ENCODE assay signal across 20 cellular contexts in genomic region chr12:131913666-131914065, GRCh38. TPM values are rescaled to one million over a fixed set of nuclear protein-coding genes. Genes with fewer than 3 reads are reported as not detected.
A peak's percentile ranks its signal among the peaks of the same experiment; 100 is the strongest.
DNase-seq lines count a peak whose midpoint lies in the region; ATAC-seq, FAIRE-seq and TF ChIP-seq lines count a peak whose summit lies in the region.
"Had no signal": no experiment of that assay in that cellular context is flagged by ENCODE, and none has a peak within 500 bp of the region (broad histone marks: within the 10 kb centered on the region; RNA-seq: fewer than 3 reads in every experiment).

No MANE protein-coding gene starts in this region.

- DNase-seq in left ventricle myocardium superior (peak; percentile 18), Right ventricle myocardium superior (no peak), K562 (ENCODE audit: extremely low read depth in 1 of 4, low spot score in 3 of 4) (no peak), osteoblast (ENCODE audit: insufficient read length, low spot score, missing footprints) (peak; percentile 78), gastrocnemius medialis (no peak), GM10266 (ENCODE audit: extremely low spot score) (no peak)
- DNase-seq: ACHN; Caco-2; CD4-positive, CD25-positive, alpha-beta regulatory T cell; CD8-positive, alpha-beta T cell; DMS153; DND-41; H9 had no signal

- H3K4me2 ChIP-seq in K562 (ENCODE audit: insufficient read depth, low read length) (no peak overlapping the region), osteoblast (ENCODE audit: insufficient read depth, low read length) (no peak overlapping the region)
- H3K4me2 ChIP-seq: BLaER1, GM23338 had no signal

- no peak for TF ChIP-seq EP300 in K562 (IDR thresholded peaks at IDR 0.05; ENCODE audit: low read length)

- H3K9me1 ChIP-seq in K562 (ENCODE audit: control insufficient read depth, insufficient read depth, low read length): no peaks in the 10 kb centered on the region

- H3K9me3 ChIP-seq in K562 (replicated peaks; ENCODE audit: control insufficient read depth, insufficient read depth, low read depth, low read length): no peaks in the 10 kb centered on the region
- H3K9me3 ChIP-seq in osteoblast (ENCODE audit: low read depth, low read length): no peaks in the 10 kb centered on the region
- no peaks in the 10 kb centered on the region for H3K9me3 ChIP-seq in gastrocnemius medialis
- H3K9me3 ChIP-seq: A549, BLaER1, Caco-2 had no signal

- CTCF ChIA-PET in K562 (lab: Yijun Ruan, JAX; ENCODE audit: low intra/inter-chr PET ratio): no interaction called here

- TF ChIP-seq RAD21 in K562 (CRISPR knock-in tag; conservative IDR thresholded peaks at IDR 0.05 in 1 of 2, IDR thresholded peaks at IDR 0.05 in 1 of 2): no peak

- peaks cover 0 to 31% of the 10 kb centered on the region in 2 experiments; a peak in 2 of 5 replicates for H3K4me1 ChIP-seq in K562 (replicated peaks in 1 of 2; ENCODE audit: control insufficient read depth in 2 of 2, insufficient read depth in 2 of 2, low read length in 2 of 2)
- H3K4me1 ChIP-seq in osteoblast (ENCODE audit: insufficient read depth, low read length): peaks cover 9% of the 10 kb centered on the region
- H3K4me1 ChIP-seq in gastrocnemius medialis: peaks cover 0 to 6% of the 10 kb centered on the region in 2 donors
- H3K4me1 ChIP-seq: Caco-2 had no signal

- TF ChIP-seq CTCF in K562 (IDR thresholded peaks at IDR 0.05 in 2 of 3, conservative IDR thresholded peaks at IDR 0.05 in 1 of 3; ENCODE audit: insufficient read depth in 2 of 3, low read depth in 1 of 3, low read length in 3 of 3): no peak
- TF ChIP-seq CTCF in osteoblast (IDR thresholded peaks at IDR 0.05; ENCODE audit: extremely low read depth, low read depth, low read length): no peak
- no peak for TF ChIP-seq CTCF in gastrocnemius medialis (IDR thresholded peaks at IDR 0.05 in 4 of 5, conservative IDR thresholded peaks at IDR 0.05 in 1 of 5)
- TF ChIP-seq CTCF in GM10266 (IDR thresholded peaks at IDR 0.05; ENCODE audit: control insufficient read depth, insufficient read depth, low read depth, missing control alignments): no peak

- WGBS in K562 (ENCODE audit: insufficient coverage, low coverage, missing lambda C conversion rate): 96% methylated on average over 3 of the region's 8 CpGs

- intact Hi-C loops in left ventricle myocardium superior (cut with micrococcal nuclease) (no loop called here), Right ventricle myocardium superior (cut with DNase I) (no loop called here), K562 (cut with micrococcal nuclease) (no loop called here), gastrocnemius medialis (cut with DNase I; ENCODE audit: low total_unique reads) (no loop called here)

- H3K27me3 ChIP-seq in K562 (ENCODE audit: control insufficient read depth in 2 of 2, insufficient read depth in 2 of 2, low read length in 2 of 2): no peaks in the 10 kb centered on the region
- H3K27me3 ChIP-seq in osteoblast (ENCODE audit: insufficient read depth, low read length): no peaks in the 10 kb centered on the region
- no peaks in the 10 kb centered on the region for H3K27me3 ChIP-seq in gastrocnemius medialis
- H3K27me3 ChIP-seq: BLaER1 had no signal

- H3K4me3 ChIP-seq in K562 (no peak overlapping the region), osteoblast (ENCODE audit: insufficient read depth, low read length) (no peak overlapping the region), gastrocnemius medialis (no peak overlapping the region)
- H3K4me3 ChIP-seq: A549, BLaER1, GM23338 had no signal

- H3K79me2 ChIP-seq in K562 (ENCODE audit: control insufficient read depth, insufficient read depth, low read length) (no peaks in the 10 kb centered on the region), osteoblast (ENCODE audit: insufficient read depth, low read length) (no peaks in the 10 kb centered on the region)

- no TSS peak for BruUV-seq in K562 (replicated peaks; lab: Mats Ljungman, UMichigan)

- H4K20me1 ChIP-seq in K562 (replicated peaks; ENCODE audit: control insufficient read depth, insufficient read depth, low read length) (no peaks in the 10 kb centered on the region), osteoblast (ENCODE audit: insufficient read depth, low read length) (peaks cover 9% of the 10 kb centered on the region)

- H3K27ac ChIP-seq in K562 (ENCODE audit: extremely low read depth, low read depth, low read length) (no peak overlapping the region), osteoblast (ENCODE audit: low read depth, low read length) (no peak overlapping the region), gastrocnemius medialis (no peak overlapping the region)
- H3K27ac ChIP-seq: BLaER1, C4-2B had no signal

- no peak for FAIRE-seq in K562 (lab: Jason Lieb, UNC)
- FAIRE-seq: A549, G401.6, GM12891, GM18507 had no signal

- POLR2A ChIA-PET in K562 (lab: Yijun Ruan, JAX): interaction anchor here (0.6 kb wide), 1 partner anchor 49 kb away, joined by 3 read pairs; no protein-coding TSS in a partner anchor

- no peak for TF ChIP-seq POLR2A in K562 (conservative IDR thresholded peaks at IDR 0.05)
- no peak for TF ChIP-seq POLR2A in gastrocnemius medialis (IDR thresholded peaks at IDR 0.05)

- in situ Hi-C loops in K562 (cut with MboI) (no loop called here), gastrocnemius medialis (cut with MboI; ENCODE audit: low sequenced_read_pairs in 4 of 4) (no loop called here)

- H3K9ac ChIP-seq in K562 (ENCODE audit: insufficient read depth in 1 of 2, low read depth in 2 of 2, low read length in 2 of 2): no peak overlapping the region; a peak in 1 of 4 replicates
- H3K9ac ChIP-seq: BLaER1 had no signal

- no peak for ATAC-seq in left ventricle myocardium superior
- ATAC-seq in Right ventricle myocardium superior (ENCODE audit: poor library complexity): no peak
- no peak for ATAC-seq in K562
- no peak for ATAC-seq in gastrocnemius medialis
- ATAC-seq: CD8-positive, alpha-beta T cell had no signal

- H3K36me3 ChIP-seq in K562 (ENCODE audit: control insufficient read depth, insufficient read depth, low read length) (peaks cover 24% of the 10 kb centered on the region; the same call in 2 of the 3 replicates), osteoblast (ENCODE audit: insufficient read depth, low read length) (peaks cover 26% of the 10 kb centered on the region), gastrocnemius medialis (peaks cover 2 to 86% of the 10 kb centered on the region in 2 donors)

- H2AFZ ChIP-seq in K562 (ENCODE audit: low read depth, low read length) (no peak overlapping the region), osteoblast (ENCODE audit: low read length) (no peak overlapping the region)
- H2AFZ ChIP-seq: GM23338 had no signal

RNA-seq across cellular contexts. Expression of gene PUS1, which starts 15.4 kb away (rescaled TPM):
- total RNA-seq in left ventricle myocardium superior: 5.6 TPM
- total RNA-seq in Right ventricle myocardium superior: 5.8 TPM
- 97.0 and 232 TPM in 2 replicates for total RNA-seq in K562 (2011; cell fraction: chromatin; rRNA removed; ENCODE audit: low replicate concordance)
- 140 and 151 TPM in 2 replicates for total RNA-seq in K562 (2011; cell fraction: nucleolus; rRNA removed)
- total RNA-seq in K562 (2011; cell fraction: nucleoplasm; rRNA removed): 123 and 134 TPM in 2 replicates
- total RNA-seq in K562 (2014; rRNA removed): 35.6 and 53.2 TPM in 2 replicates
- total RNA-seq in K562 (2014; rRNA removed; fragmentation: Illumina TruSeq; extraction: Trizol): 13.6 and 16.4 TPM in 2 replicates
- total RNA-seq in K562 (2015; rRNA removed; fragmentation: Illumina TruSeq; extraction: Trizol): 29.7 and 30.0 TPM in 2 replicates
- 79.3 and 90.8 TPM in 2 replicates for total RNA-seq in K562 (2021)
- polyA plus RNA-seq in K562 (2011; rRNA removed): 27.9 and 36.5 TPM in 2 replicates
- 28.1 and 41.6 TPM in 2 replicates for polyA plus RNA-seq in K562 (2011; cell fraction: cytosol; rRNA removed)
- polyA plus RNA-seq in K562 (2011; cell fraction: nucleus; rRNA removed): 56.2 and 84.8 TPM in 2 replicates
- 37.5 and 51.4 TPM in 2 replicates for polyA plus RNA-seq in K562 (2012)
- 30.3 and 39.8 TPM in 2 replicates for polyA plus RNA-seq in K562 (2014; fragmentation: Illumina TruSeq; extraction: Trizol)
- polyA plus RNA-seq in K562 (2014; fragmentation: Nextera tagmentation; extraction: Ambion mirVana): 1 to 10 TPM; 1.9 to 3.8 TPM
- 71.4 and 73.4 TPM in 2 replicates for polyA plus RNA-seq in K562 (2014; rRNA removed)
- 16.8 and 21.8 TPM in 2 replicates for polyA minus RNA-seq in K562 (2011; rRNA and poly(A)+ RNA removed)
- polyA minus RNA-seq in K562 (2011; cell fraction: cytosol; rRNA and poly(A)+ RNA removed): 30.8 and 32.0 TPM in 2 replicates
- 27.3 and 32.4 TPM in 2 replicates for polyA minus RNA-seq in K562 (2011; cell fraction: nucleus; rRNA and poly(A)+ RNA removed)
- 6.5 and 7.6 TPM in 2 replicates for total RNA-seq in osteoblast
- total RNA-seq in gastrocnemius medialis: 10 to 100 TPM; 10.4 to 29.0 (median 12.2) TPM

RNA-seq across cellular contexts. Expression of gene ULK1, which starts 19.2 kb away (rescaled TPM):
- total RNA-seq in left ventricle myocardium superior (64.0 TPM), Right ventricle myocardium superior (49.8 TPM), K562 (2014; rRNA removed) (4.2 and 5.6 TPM in 2 replicates), K562 (2014; rRNA removed; fragmentation: Illumina TruSeq; extraction: Trizol) (0.83 and 0.98 TPM in 2 replicates), K562 (2015; rRNA removed; fragmentation: Illumina TruSeq; extraction: Trizol) (2.0 and 3.6 TPM in 2 replicates), K562 (2021) (17.3 and 29.4 TPM in 2 replicates), osteoblast (13.3 and 14.1 TPM in 2 replicates), gastrocnemius medialis (10 to 100 TPM; 27.9 to 81.2 (median 48.6) TPM)
- total RNA-seq in K562 (2011; cell fraction: chromatin; rRNA removed; ENCODE audit: low replicate concordance): 40.7 and 125 TPM in 2 replicates
- 72.5 and 83.8 TPM in 2 replicates for total RNA-seq in K562 (2011; cell fraction: nucleolus; rRNA removed)
- total RNA-seq in K562 (2011; cell fraction: nucleoplasm; rRNA removed): 47.5 and 50.5 TPM in 2 replicates
- polyA plus RNA-seq in K562 (2011; rRNA removed) (3.2 and 6.2 TPM in 2 replicates), K562 (2014; fragmentation: Illumina TruSeq; extraction: Trizol) (2.5 and 9.1 TPM in 2 replicates), K562 (2014; fragmentation: Nextera tagmentation; extraction: Ambion mirVana) (under 1 TPM; 0.15 to 0.29 TPM), K562 (2014; rRNA removed) (13.2 and 16.9 TPM in 2 replicates)
- 2.1 and 4.1 TPM in 2 replicates for polyA plus RNA-seq in K562 (2011; cell fraction: cytosol; rRNA removed)
- polyA plus RNA-seq in K562 (2011; cell fraction: nucleus; rRNA removed): 62.1 and 86.4 TPM in 2 replicates
- polyA plus RNA-seq in K562 (2012): 12.1 and 39.2 TPM in 2 replicates
- 1.3 and 1.8 TPM in 2 replicates for polyA minus RNA-seq in K562 (2011; rRNA and poly(A)+ RNA removed)
- polyA minus RNA-seq in K562 (2011; cell fraction: cytosol; rRNA and poly(A)+ RNA removed): 3.1 and 11.4 TPM in 2 replicates
- 15.5 and 15.9 TPM in 2 replicates for polyA minus RNA-seq in K562 (2011; cell fraction: nucleus; rRNA and poly(A)+ RNA removed)

RNA-seq across cellular contexts. Expression of gene EP400, which starts 36.1 kb away (rescaled TPM):
- total RNA-seq in left ventricle myocardium superior: 14.8 TPM
- 12.3 TPM for total RNA-seq in Right ventricle myocardium superior
- total RNA-seq in K562 (2011; cell fraction: chromatin; rRNA removed; ENCODE audit: low replicate concordance): 149 and 175 TPM in 2 replicates
- 61.2 and 71.2 TPM in 2 replicates for total RNA-seq in K562 (2011; cell fraction: nucleolus; rRNA removed)
- total RNA-seq in K562 (2011; cell fraction: nucleoplasm; rRNA removed): 111 and 165 TPM in 2 replicates
- total RNA-seq in K562 (2014; rRNA removed): 7.7 and 12.2 TPM in 2 replicates
- total RNA-seq in K562 (2014; rRNA removed; fragmentation: Illumina TruSeq; extraction: Trizol): 7.0 TPM in 2 replicates
- 6.9 and 8.1 TPM in 2 replicates for total RNA-seq in K562 (2015; rRNA removed; fragmentation: Illumina TruSeq; extraction: Trizol)
- 49.2 and 58.0 TPM in 2 replicates for total RNA-seq in K562 (2021)
- polyA plus RNA-seq in K562 (2011; rRNA removed): 6.5 and 8.3 TPM in 2 replicates
- polyA plus RNA-seq in K562 (2011; cell fraction: cytosol; rRNA removed): 5.4 and 6.5 TPM in 2 replicates
- 38.0 and 44.2 TPM in 2 replicates for polyA plus RNA-seq in K562 (2011; cell fraction: nucleus; rRNA removed)
- polyA plus RNA-seq in K562 (2012): 27.7 and 40.7 TPM in 2 replicates
- 29.8 and 32.3 TPM in 2 replicates for polyA plus RNA-seq in K562 (2014; fragmentation: Illumina TruSeq; extraction: Trizol)
- 1 to 10 TPM; 4.5 to 6.7 TPM for polyA plus RNA-seq in K562 (2014; fragmentation: Nextera tagmentation; extraction: Ambion mirVana)
- 22.2 and 23.5 TPM in 2 replicates for polyA plus RNA-seq in K562 (2014; rRNA removed)
- 13.1 and 16.0 TPM in 2 replicates for polyA minus RNA-seq in K562 (2011; rRNA and poly(A)+ RNA removed)
- polyA minus RNA-seq in K562 (2011; cell fraction: cytosol; rRNA and poly(A)+ RNA removed): 17.0 and 23.8 TPM in 2 replicates
- 18.7 and 27.0 TPM in 2 replicates for polyA minus RNA-seq in K562 (2011; cell fraction: nucleus; rRNA and poly(A)+ RNA removed)
- 14.4 and 14.5 TPM in 2 replicates for total RNA-seq in osteoblast
- total RNA-seq in gastrocnemius medialis: 10 to 100 TPM; 11.9 to 17.4 (median 15.0) TPM

Comparison
In these comparisons a context has a peak if more than half of its experiments do, and no peak if none do; other contexts are left out.
1. DNase-seq: peak in left ventricle myocardium superior (single experiment) and osteoblast (single experiment); none in Right ventricle myocardium superior (single experiment), K562 (0 of 4), gastrocnemius medialis (0 of 2) and GM10266 (single experiment).